1 cellular context compared by ENCODE assay signal in the genomic region with DNA sequence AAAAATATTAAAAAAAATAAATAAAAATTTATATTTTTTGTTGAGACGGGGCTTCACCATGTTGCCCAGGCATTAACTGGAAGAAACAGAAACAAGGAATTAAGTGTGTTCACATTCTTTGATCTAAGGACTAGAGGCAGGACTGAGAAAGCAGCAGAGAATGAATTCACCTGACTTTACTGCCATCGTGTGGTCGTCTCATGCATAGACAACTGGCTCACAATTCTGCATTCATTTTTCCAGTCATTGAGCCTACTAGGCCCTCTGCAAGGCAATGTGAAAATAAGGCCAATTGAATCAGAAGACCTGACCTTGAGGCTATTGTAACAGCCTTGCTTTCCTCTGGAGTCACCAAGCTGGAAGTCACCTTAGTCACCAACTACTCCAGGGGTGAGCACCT.
TF ChIP-seq lines count a peak whose summit lies in the region.

No MANE protein-coding gene starts in this region.

TF ChIP-seq in WTC11, 78 proteins besides CTCF, POLR2A, EP300 and RAD21 (continued from another document):
- TF ChIP-seq USF1 (CRISPR knock-in tag; IDR thresholded peaks at IDR 0.05) = no peak
- TF ChIP-seq E2F1 (CRISPR knock-in tag; IDR thresholded peaks at IDR 0.05) = no peak
- no peak for TF ChIP-seq FOXP4 (CRISPR knock-in tag; IDR thresholded peaks at IDR 0.05)
- TF ChIP-seq PRRX2 (CRISPR knock-in tag; IDR thresholded peaks at IDR 0.05) = no peak
